8 cellular contexts compared by ENCODE assay signal in the genomic region with DNA sequence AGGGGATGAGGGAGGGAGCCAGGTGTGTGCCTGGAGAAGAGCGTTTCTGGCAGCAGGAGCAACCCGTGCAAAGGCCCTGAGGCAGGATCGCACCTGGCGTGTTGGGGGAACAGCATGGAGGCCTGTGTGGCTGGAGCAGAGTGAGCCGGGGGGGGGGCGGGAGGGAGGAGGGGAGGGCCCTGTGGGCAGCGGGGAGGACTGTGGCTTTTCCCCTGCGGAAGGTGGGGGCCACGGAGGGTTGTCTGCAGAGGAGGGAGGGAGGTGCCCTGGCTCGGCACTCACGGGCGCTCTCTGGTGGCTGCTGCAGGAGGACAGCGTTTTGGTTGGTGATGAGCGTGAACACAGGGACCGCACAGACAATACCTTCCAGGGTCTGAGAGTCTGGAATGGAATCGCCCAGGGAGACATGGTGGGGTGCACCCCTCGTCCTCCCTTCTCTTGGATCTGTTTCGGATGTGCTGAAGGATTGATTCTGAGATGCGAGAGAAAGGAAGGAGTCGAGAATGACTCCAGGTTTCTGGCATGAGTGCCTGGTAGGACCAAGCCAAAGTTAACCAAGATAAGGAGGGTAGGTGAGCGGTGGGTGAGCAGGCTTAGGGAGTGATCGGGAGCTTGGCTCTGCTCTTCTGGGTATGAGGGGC. TPM values are rescaled to one million over a fixed set of nuclear protein-coding genes. Genes with fewer than 3 reads are reported as not detected.
A peak's percentile ranks its signal among the peaks of the same experiment; 100 is the strongest.
DNase-seq lines count a peak whose midpoint lies in the region; ATAC-seq lines count a peak whose summit lies in the region.

No MANE protein-coding gene starts in this region.

- POLR2A ChIA-PET in activated CD4-positive, alpha-beta T cell treated with anti-CD3 and anti-CD28 coated beads for 36 hours (lab: Charles Lee): no interaction called here

- peak overlapping the region; percentile 66 for H3K27ac ChIP-seq in layer of hippocampus (ENCODE audit: low read depth, low read length)

- peaks cover 44% of the 10 kb centered on the region for H3K36me3 ChIP-seq in MG63

- H3K4me1 Mint-ChIP-seq in activated CD4-positive, alpha-beta T cell treated with anti-CD3 and anti-CD28 coated beads for 36 hours: peaks cover 30% of the 10 kb centered on the region
- H3K4me1 Mint-ChIP-seq in central memory CD8-positive, alpha-beta T cell: peaks cover 30% of the 10 kb centered on the region

- CTCF ChIA-PET in activated CD4-positive, alpha-beta T cell treated with anti-CD3 and anti-CD28 coated beads for 36 hours (lab: Charles Lee): interaction anchor here (1.5 kb wide), 1 partner anchor 40 kb away, joined by 3 read pairs; no protein-coding TSS in a partner anchor

- H3K27ac Mint-ChIP-seq in activated CD4-positive, alpha-beta T cell treated with anti-CD3 and anti-CD28 coated beads for 36 hours: peak overlapping the region; percentile 76
- peak overlapping the region; percentile 53 for H3K27ac Mint-ChIP-seq in central memory CD8-positive, alpha-beta T cell (ENCODE audit: low read depth)

- H3K9me3 Mint-ChIP-seq in activated CD4-positive, alpha-beta T cell treated with anti-CD3 and anti-CD28 coated beads for 36 hours (ENCODE audit: low read depth): no peaks in the 10 kb centered on the region
- H3K9me3 Mint-ChIP-seq in central memory CD8-positive, alpha-beta T cell: no peaks in the 10 kb centered on the region

- peaks cover 7% of the 10 kb centered on the region for H3K36me3 Mint-ChIP-seq in activated CD4-positive, alpha-beta T cell treated with anti-CD3 and anti-CD28 coated beads for 36 hours (ENCODE audit: low read depth)
- peaks cover 18% of the 10 kb centered on the region for H3K36me3 Mint-ChIP-seq in central memory CD8-positive, alpha-beta T cell (ENCODE audit: insufficient read depth)

- ATAC-seq in activated CD4-positive, alpha-beta T cell treated with anti-CD3 and anti-CD28 coated beads for 36 hours: peak; percentile 96
- peak; percentile 80 for ATAC-seq in central memory CD8-positive, alpha-beta T cell (replicated peaks; ENCODE audit: extremely low read depth, poor library complexity, severe bottlenecking)
- no peak for ATAC-seq in HG02571 (IDR thresholded peaks at IDR 0.05; ENCODE audit: unreplicated experiment)
- no peak for ATAC-seq in HG03460 (IDR thresholded peaks at IDR 0.05; ENCODE audit: unreplicated experiment)

- H3K9me3 ChIP-seq in MG63: no peaks in the 10 kb centered on the region

- no peaks in the 10 kb centered on the region for H3K27me3 Mint-ChIP-seq in activated CD4-positive, alpha-beta T cell treated with anti-CD3 and anti-CD28 coated beads for 36 hours
- no peaks in the 10 kb centered on the region for H3K27me3 Mint-ChIP-seq in central memory CD8-positive, alpha-beta T cell

- H3K27me3 ChIP-seq in MG63: no peaks in the 10 kb centered on the region
- no peaks in the 10 kb centered on the region for H3K27me3 ChIP-seq in layer of hippocampus (ENCODE audit: control insufficient read depth, insufficient read depth, low read length)

- H3K4me3 ChIP-seq in MG63: no peak overlapping the region

- H3K4me3 Mint-ChIP-seq in activated CD4-positive, alpha-beta T cell treated with anti-CD3 and anti-CD28 coated beads for 36 hours: no peak overlapping the region
- no peak overlapping the region for H3K4me3 Mint-ChIP-seq in central memory CD8-positive, alpha-beta T cell

- intact Hi-C loops in activated CD4-positive, alpha-beta T cell treated with anti-CD3 and anti-CD28 coated beads for 36 hours (cut with DNase I, micrococcal nuclease): loop anchor here (1.0 to 5.0 kb wide), 3 partner anchors 42 to 129 kb away; no protein-coding TSS in a partner anchor

- DNase-seq in Daoy (ENCODE audit: low read depth): peak; percentile 74
- peak; percentile 69 for DNase-seq in MG63
- peak; percentile 91 for DNase-seq in activated CD4-positive, alpha-beta T cell treated with anti-CD3 and anti-CD28 coated beads for 36 hours
- DNase-seq in central memory CD8-positive, alpha-beta T cell (ENCODE audit: low spot score in 2 of 2): peak; percentile 56 to 62
- DNase-seq in stimulated activated CD8-positive, alpha-beta memory T cell treated with anti-CD3 and anti-CD28 coated beads, Interleukin-12 subunit alpha, Interleukin-12 subunit beta, amount 100 ng/mL, for 1 hour (ENCODE audit: low read depth): peak; percentile 53

RNA-seq across cellular contexts. Expression of gene RAB11B, which starts 6.5 kb away (rescaled TPM):
- 3.5 and 9.0 TPM in 2 replicates for total RNA-seq in Daoy (2014; rRNA removed; shearing (Covaris generic))
- total RNA-seq in MG63 (2014; rRNA removed; shearing (Covaris generic); ENCODE audit: low replicate concordance): 17.0 and 39.8 TPM in 2 replicates
- 10 to 100 TPM; 74.3 to 93.4 TPM for total RNA-seq in activated CD4-positive, alpha-beta T cell treated with anti-CD3 and anti-CD28 coated beads for 36 hours

RNA-seq across cellular contexts. Expression of gene MARCHF2, which starts 16.4 kb away (rescaled TPM):
- total RNA-seq in Daoy (2014; rRNA removed; shearing (Covaris generic)): 12.3 and 17.8 TPM in 2 replicates
- total RNA-seq in MG63 (2014; rRNA removed; shearing (Covaris generic); ENCODE audit: low replicate concordance): 60.2 and 89.4 TPM in 2 replicates
- total RNA-seq in activated CD4-positive, alpha-beta T cell treated with anti-CD3 and anti-CD28 coated beads for 36 hours: 10 to 100 TPM in 1 of 2 experiments, 1 to 10 TPM in 1; 9.1 to 10.1 TPM

RNA-seq across cellular contexts. Expression of gene ANGPTL4, which starts 32.7 kb away (rescaled TPM):
- total RNA-seq in Daoy (2014; rRNA removed; shearing (Covaris generic)): 0.86 TPM in 1 of 2 replicates, not detected in the other
- total RNA-seq in MG63 (2014; rRNA removed; shearing (Covaris generic); ENCODE audit: low replicate concordance): 46.7 and 64.6 TPM in 2 replicates
- 1 to 10 TPM; 7.4 to 7.9 TPM for total RNA-seq in activated CD4-positive, alpha-beta T cell treated with anti-CD3 and anti-CD28 coated beads for 36 hours

RNA-seq across cellular contexts. Expression of gene HNRNPM, which starts 48.1 kb away (rescaled TPM):
- total RNA-seq in Daoy (2014; rRNA removed; shearing (Covaris generic)): 140 and 162 TPM in 2 replicates
- 95.3 and 126 TPM in 2 replicates for total RNA-seq in MG63 (2014; rRNA removed; shearing (Covaris generic); ENCODE audit: low replicate concordance)
- 100 to 1,000 TPM; 250 to 304 TPM for total RNA-seq in activated CD4-positive, alpha-beta T cell treated with anti-CD3 and anti-CD28 coated beads for 36 hours

RNA-seq across cellular contexts. Expression of gene KANK3, which starts 53.6 kb away (rescaled TPM):
- 0.40 TPM in 1 of 2 replicates, not detected in the other for total RNA-seq in Daoy (2014; rRNA removed; shearing (Covaris generic))
- 0.20 TPM in 1 of 2 replicates, not detected in the other for total RNA-seq in MG63 (2014; rRNA removed; shearing (Covaris generic); ENCODE audit: low replicate concordance)
- 1 to 10 TPM in 1 of 2 experiments, under 1 TPM in 1; 0.98 to 1.1 TPM for total RNA-seq in activated CD4-positive, alpha-beta T cell treated with anti-CD3 and anti-CD28 coated beads for 36 hours

Comparison
In these comparisons a context has a peak if more than half of its experiments do, and no peak if none do; other contexts are left out.
1. ATAC-seq: peak in activated CD4-positive, alpha-beta T cell treated with anti-CD3 and anti-CD28 coated beads for 36 hours (single experiment) and central memory CD8-positive, alpha-beta T cell (single experiment); none in HG02571 (single experiment) and HG03460 (single experiment).
2. Peak in every context shown above with its lines, with median percentiles within 50 percentile points of each other: DNase-seq.